In the genomic region with DNA sequence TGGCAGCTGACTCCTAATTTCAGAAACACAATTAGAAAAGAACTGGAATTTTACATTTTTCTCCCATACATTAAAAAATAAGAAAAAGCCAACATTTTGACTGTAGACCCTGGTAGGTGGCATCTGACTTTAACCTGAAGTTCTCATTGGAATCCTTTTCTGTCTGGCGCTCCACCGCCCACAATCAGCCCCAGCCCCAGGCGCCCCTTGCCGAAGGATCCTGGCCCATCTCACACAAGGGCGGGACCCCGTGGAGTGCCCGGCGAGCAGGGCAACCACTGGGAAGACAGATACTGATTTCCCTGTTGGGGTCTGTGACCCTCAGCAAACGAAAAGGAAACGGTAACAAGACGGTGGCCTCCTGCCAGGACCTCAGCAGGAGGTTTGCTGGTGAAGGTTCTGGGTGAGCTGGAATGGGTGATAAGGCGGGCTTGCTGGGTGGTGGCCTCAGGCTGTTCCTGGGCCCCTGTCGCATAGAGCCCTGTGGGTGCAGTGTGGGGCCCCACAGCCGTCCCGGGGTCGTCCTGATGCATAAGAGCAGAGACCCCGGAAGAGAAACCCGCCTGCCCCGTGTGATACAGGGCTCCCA, we compare ENCODE assay signal across 24 cellular contexts. TPM values are rescaled to one million over a fixed set of nuclear protein-coding genes. Genes with fewer than 3 reads are reported as not detected.
A peak's percentile ranks its signal among the peaks of the same experiment; 100 is the strongest.
DNase-seq lines count a peak whose midpoint lies in the region; ATAC-seq, FAIRE-seq and TF ChIP-seq lines count a peak whose summit lies in the region.
"Had no signal": no experiment of that assay in that cellular context is flagged by ENCODE, and none has a peak within 500 bp of the region (broad histone marks: within the 10 kb centered on the region; RNA-seq: fewer than 3 reads in every experiment).

No MANE protein-coding gene starts in this region.

- no peak overlapping the region for H3K4me3 ChIP-seq in PC-9
- H3K4me3 ChIP-seq: MG63, Peyer's patch, SJCRH30 had no signal

- TF ChIP-seq CTCF in PC-9 (conservative IDR thresholded peaks at IDR 0.05): no peak
- no peak for TF ChIP-seq CTCF in chondrocyte (IDR thresholded peaks at IDR 0.05)
- TF ChIP-seq CTCF in WTC11 (IDR thresholded peaks at IDR 0.05): no peak

- H3K27me3 Mint-ChIP-seq in chondrocyte (ENCODE audit: low read depth) (no peaks in the 10 kb centered on the region), WTC11 (ENCODE audit: low read depth) (no peaks in the 10 kb centered on the region)
- H3K27me3 Mint-ChIP-seq: B cell; CD8-positive, alpha-beta memory T cell had no signal

- H4K20me1 ChIP-seq in PC-9 (ENCODE audit: insufficient read depth): peaks cover 23% of the 10 kb centered on the region

- CTCF ChIA-PET in PC-9 (lab: Charles Lee): no interaction called here
- CTCF ChIA-PET in WTC11 (lab: Charles Lee): no interaction called here

- no peak overlapping the region for H3K27ac ChIP-seq in PC-9
- H3K27ac ChIP-seq: C4-2B, Peyer's patch, SJCRH30 had no signal

- POLR2A ChIA-PET in PC-9 (lab: Charles Lee; ENCODE audit: unreplicated experiment): no interaction called here
- POLR2A ChIA-PET in WTC11 (lab: Charles Lee): no interaction called here

- H3K27ac Mint-ChIP-seq in chondrocyte (ENCODE audit: unreplicated experiment): peak overlapping the region; percentile 2
- H3K27ac Mint-ChIP-seq in WTC11: no peak overlapping the region
- H3K27ac Mint-ChIP-seq: B cell had no signal

- H3K79me2 ChIP-seq in PC-9 (ENCODE audit: low read depth): no peaks in the 10 kb centered on the region

- peaks cover 9% of the 10 kb centered on the region for H3K4me1 ChIP-seq in PC-9 (replicated peaks; ENCODE audit: insufficient read depth)
- H3K4me1 ChIP-seq: SJCRH30 had no signal

- H2AFZ ChIP-seq in PC-9: no peak overlapping the region

- H3K36me3 Mint-ChIP-seq in chondrocyte (ENCODE audit: low read depth) (peaks cover 8% of the 10 kb centered on the region), WTC11 (peaks cover 27% of the 10 kb centered on the region)

- FAIRE-seq in GM19239 (lab: Jason Lieb, UNC): no peak
- FAIRE-seq: GM12891 had no signal

- H3K9me2 ChIP-seq in PC-9 (ENCODE audit: insufficient read depth): no peaks in the 10 kb centered on the region

- ATAC-seq in Right ventricle myocardium inferior (no peak), Right ventricle myocardium superior (ENCODE audit: poor library complexity) (no peak), WTC11 (no peak)
- ATAC-seq: HCT116 had no signal

- H3K36me3 ChIP-seq in PC-9 (ENCODE audit: low read depth): peaks cover 15% of the 10 kb centered on the region; the same call in 1 of the 2 replicates

- H3K4me2 ChIP-seq in PC-9: no peak overlapping the region

- DNase-seq in Right ventricle myocardium inferior (ENCODE audit: missing footprints) (peak; percentile 43), Right ventricle myocardium superior (no peak), PC-9 (no peak), chondrocyte (ENCODE audit: low spot score) (no peak), head of caudate nucleus (no peak), GM19239 (ENCODE audit: insufficient read length, low spot score) (no peak), WTC11 (ENCODE audit: low spot score) (no peak)
- DNase-seq: CD8-positive, alpha-beta memory T cell; DMS 273 treated with DMSO at 0.1 percent for 48 hours; DMS79; EL; GF-D8; KBM-7; MG63; NCI-H2029; NCI-H446 treated with DMSO at 0.1 percent for 48 hours; NCI-H526; SJCRH30 had no signal

- TSS peak; percentile 3 for BruUV-seq in PC-9 (replicated peaks; lab: Mats Ljungman, UMichigan)

- no peaks in the 10 kb centered on the region for H3K9me3 Mint-ChIP-seq in chondrocyte (ENCODE audit: low read depth)
- H3K9me3 Mint-ChIP-seq in WTC11: no peaks in the 10 kb centered on the region
- H3K9me3 Mint-ChIP-seq: CD8-positive, alpha-beta memory T cell had no signal

- H3K9me3 ChIP-seq in PC-9 (ENCODE audit: insufficient read depth, low read depth): no peaks in the 10 kb centered on the region
- H3K9me3 ChIP-seq: MG63, Peyer's patch, SJCRH30 had no signal

- intact Hi-C loops in Right ventricle myocardium inferior (cut with DNase I): no loop called here
- intact Hi-C loops in Right ventricle myocardium superior (cut with DNase I): no loop called here
- intact Hi-C loops in PC-9 (cut with micrococcal nuclease; ENCODE audit: unreplicated experiment): no loop called here
- intact Hi-C loops in head of caudate nucleus (cut with DNase I): no loop called here

- H3K4me3 Mint-ChIP-seq in chondrocyte (ENCODE audit: unreplicated experiment) (no peak overlapping the region), WTC11 (no peak overlapping the region)
- H3K4me3 Mint-ChIP-seq: B cell; CD8-positive, alpha-beta memory T cell had no signal

- H3F3A ChIP-seq in PC-9 (ENCODE audit: insufficient read depth, low read depth): peaks cover 44% of the 10 kb centered on the region; the same call in 1 of the 2 replicates

- H3K27me3 ChIP-seq in PC-9 (ENCODE audit: insufficient read depth, low read depth): no peaks in the 10 kb centered on the region
- H3K27me3 ChIP-seq: MG63, Peyer's patch had no signal

- H3K4me1 Mint-ChIP-seq in chondrocyte (ENCODE audit: low read depth) (peaks cover 24% of the 10 kb centered on the region), WTC11 (no peaks in the 10 kb centered on the region)

TF ChIP-seq in WTC11, 78 proteins besides CTCF, POLR2A, EP300 and RAD21 (continues in another document):
- TF ChIP-seq GRHL2 (CRISPR knock-in tag; IDR thresholded peaks at IDR 0.05; ENCODE audit: insufficient replicate concordance, severe bottlenecking) (no peak), TP53 (CRISPR knock-in tag; IDR thresholded peaks at IDR 0.05) (no peak), CBFB (CRISPR knock-in tag; IDR thresholded peaks at IDR 0.05; ENCODE audit: low read depth) (no peak), NFATC4 (CRISPR knock-in tag; IDR thresholded peaks at IDR 0.05) (no peak), ATF2 (CRISPR knock-in tag; IDR thresholded peaks at IDR 0.05; ENCODE audit: borderline replicate concordance, low read depth) (no peak), ZBTB21 (CRISPR knock-in tag; IDR thresholded peaks at IDR 0.05; ENCODE audit: borderline replicate concordance) (no peak), RELA (CRISPR knock-in tag; IDR thresholded peaks at IDR 0.05; ENCODE audit: borderline replicate concordance) (no peak), MYBL2 (CRISPR knock-in tag; IDR thresholded peaks at IDR 0.05) (no peak)
- TF ChIP-seq, protein P1, sequence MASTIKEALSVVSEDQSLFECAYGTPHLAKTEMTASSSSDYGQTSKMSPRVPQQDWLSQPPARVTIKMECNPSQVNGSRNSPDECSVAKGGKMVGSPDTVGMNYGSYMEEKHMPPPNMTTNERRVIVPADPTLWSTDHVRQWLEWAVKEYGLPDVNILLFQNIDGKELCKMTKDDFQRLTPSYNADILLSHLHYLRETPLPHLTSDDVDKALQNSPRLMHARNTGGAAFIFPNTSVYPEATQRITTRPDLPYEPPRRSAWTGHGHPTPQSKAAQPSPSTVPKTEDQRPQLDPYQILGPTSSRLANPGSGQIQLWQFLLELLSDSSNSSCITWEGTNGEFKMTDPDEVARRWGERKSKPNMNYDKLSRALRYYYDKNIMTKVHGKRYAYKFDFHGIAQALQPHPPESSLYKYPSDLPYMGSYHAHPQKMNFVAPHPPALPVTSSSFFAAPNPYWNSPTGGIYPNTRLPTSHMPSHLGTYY (CRISPR knock-in tag; IDR thresholded peaks at IDR 0.05): no peak
- TF ChIP-seq, protein P2, sequence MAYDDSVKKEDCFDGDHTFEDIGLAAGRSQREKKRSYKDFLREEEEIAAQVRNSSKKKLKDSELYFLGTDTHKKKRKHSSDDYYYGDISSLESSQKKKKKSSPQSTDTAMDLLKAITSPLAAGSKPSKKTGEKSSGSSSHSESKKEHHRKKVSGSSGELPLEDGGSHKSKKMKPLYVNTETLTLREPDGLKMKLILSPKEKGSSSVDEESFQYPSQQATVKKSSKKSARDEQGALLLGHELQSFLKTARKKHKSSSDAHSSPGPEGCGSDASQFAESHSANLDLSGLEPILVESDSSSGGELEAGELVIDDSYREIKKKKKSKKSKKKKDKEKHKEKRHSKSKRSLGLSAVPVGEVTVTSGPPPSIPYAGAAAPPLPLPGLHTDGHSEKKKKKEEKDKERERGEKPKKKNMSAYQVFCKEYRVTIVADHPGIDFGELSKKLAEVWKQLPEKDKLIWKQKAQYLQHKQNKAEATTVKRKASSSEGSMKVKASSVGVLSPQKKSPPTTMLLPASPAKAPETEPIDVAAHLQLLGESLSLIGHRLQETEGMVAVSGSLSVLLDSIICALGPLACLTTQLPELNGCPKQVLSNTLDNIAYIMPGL (CRISPR knock-in tag; IDR thresholded peaks at IDR 0.05): no peak
- TF ChIP-seq, protein P3, sequence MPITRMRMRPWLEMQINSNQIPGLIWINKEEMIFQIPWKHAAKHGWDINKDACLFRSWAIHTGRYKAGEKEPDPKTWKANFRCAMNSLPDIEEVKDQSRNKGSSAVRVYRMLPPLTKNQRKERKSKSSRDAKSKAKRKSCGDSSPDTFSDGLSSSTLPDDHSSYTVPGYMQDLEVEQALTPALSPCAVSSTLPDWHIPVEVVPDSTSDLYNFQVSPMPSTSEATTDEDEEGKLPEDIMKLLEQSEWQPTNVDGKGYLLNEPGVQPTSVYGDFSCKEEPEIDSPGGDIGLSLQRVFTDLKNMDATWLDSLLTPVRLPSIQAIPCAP (CRISPR knock-in tag; IDR thresholded peaks at IDR 0.05): no peak

RNA-seq across cellular contexts. Expression of gene TSPO, which starts 15.7 kb away (rescaled TPM):
- total RNA-seq in Right ventricle myocardium inferior: 136 TPM
- total RNA-seq in Right ventricle myocardium superior: 126 TPM
- total RNA-seq in PC-9 (2021): 243 and 308 TPM in 2 replicates
- 80.5 to 292 TPM (median 288 TPM) in 3 replicates for total RNA-seq in chondrocyte
- 21.9 to 28.6 TPM (median 23.8 TPM) in 3 replicates for total RNA-seq in WTC11 (2021)

RNA-seq across cellular contexts. Expression of gene TTLL12, which starts 19.8 kb away (rescaled TPM):
- total RNA-seq in Right ventricle myocardium inferior: 13.2 TPM
- 11.1 TPM for total RNA-seq in Right ventricle myocardium superior
- 97.0 and 113 TPM in 2 replicates for total RNA-seq in PC-9 (2021)
- total RNA-seq in chondrocyte: 33.5 to 36.4 TPM (median 35.6 TPM) in 3 replicates
- total RNA-seq in WTC11 (2021): 129 to 134 TPM (median 129 TPM) in 3 replicates

RNA-seq across cellular contexts. Expression of gene MCAT, which starts 23.9 kb away (rescaled TPM):
- total RNA-seq in Right ventricle myocardium inferior (15.5 TPM), Right ventricle myocardium superior (16.9 TPM), PC-9 (2021) (31.4 and 35.5 TPM in 2 replicates), chondrocyte (7.4 to 11.1 TPM (median 8.6 TPM) in 3 replicates), WTC11 (2021) (16.2 to 18.5 TPM (median 16.6 TPM) in 3 replicates)

RNA-seq across cellular contexts. Expression of gene BIK, which starts 56.5 kb away (rescaled TPM):
- total RNA-seq in Right ventricle myocardium inferior (0.43 TPM), Right ventricle myocardium superior (not detected), PC-9 (2021) (10.6 and 14.5 TPM in 2 replicates), chondrocyte (not detected in 3 replicates), WTC11 (2021) (3.0 to 3.9 TPM (median 3.2 TPM) in 3 replicates)
- total RNA-seq: LHCN-M2 had no signal
